Comparison of ENCODE assay signal across 11 cellular contexts in genomic region chr20:14491436-14491835, GRCh38.
A peak's percentile ranks its signal among the peaks of the same experiment; 100 is the strongest.
DNase-seq lines count a peak whose midpoint lies in the region; ATAC-seq lines count a peak whose summit lies in the region.
"Had no signal": no experiment of that assay in that cellular context is flagged by ENCODE, and none has a peak within 500 bp of the region (broad histone marks: within the 10 kb centered on the region; RNA-seq: fewer than 3 reads in every experiment).

No MANE protein-coding gene starts in this region.

- H3K4me3 Mint-ChIP-seq in activated CD4-positive, alpha-beta T cell treated with anti-CD3 and anti-CD28 coated beads, Interleukin-2, amount 10 ng/mL, durations not matched to agents 24 days and 14 days: no peak overlapping the region
- H3K4me3 Mint-ChIP-seq: CD4-positive, alpha-beta T cell had no signal

- intact Hi-C loops in activated CD4-positive, alpha-beta T cell treated with anti-CD3 and anti-CD28 coated beads, Interleukin-2, amount 10 ng/mL, durations not matched to agents 24 days and 14 days (cut with micrococcal nuclease): no loop called here

- no peak for ATAC-seq in HG02970 (IDR thresholded peaks at IDR 0.05; ENCODE audit: low FRiP score, unreplicated experiment)
- ATAC-seq: GM12878 had no signal

- DNase-seq in G401 (ENCODE audit: low spot score): peak; percentile 91
- peak; percentile 54 for DNase-seq in NCI-H1694 treated with DMSO at 0.1 percent for 48 hours (lab: John Stamatoyannopoulos, UW)
- DNase-seq in cerebellar nuclear complex (lab: John Stamatoyannopoulos, UW): peak; percentile 48 to 70
- no peak for DNase-seq in activated CD4-positive, alpha-beta T cell treated with anti-CD3 and anti-CD28 coated beads, Interleukin-2, amount 10 ng/mL, durations not matched to agents 24 days and 14 days
- DNase-seq in OCI-M1 (lab: John Stamatoyannopoulos, UW): no peak
- DNase-seq: ACHN; Caco-2; CD4-positive, alpha-beta T cell; DMS79 treated with DMSO at 0.1 percent for 48 hours had no signal

- H3K9me3 Mint-ChIP-seq in activated CD4-positive, alpha-beta T cell treated with anti-CD3 and anti-CD28 coated beads, Interleukin-2, amount 10 ng/mL, durations not matched to agents 24 days and 14 days: no peaks in the 10 kb centered on the region

- no peak overlapping the region for H3K27ac Mint-ChIP-seq in activated CD4-positive, alpha-beta T cell treated with anti-CD3 and anti-CD28 coated beads, Interleukin-2, amount 10 ng/mL, durations not matched to agents 24 days and 14 days
- H3K27ac Mint-ChIP-seq: CD4-positive, alpha-beta T cell had no signal

- no peaks in the 10 kb centered on the region for H3K4me1 Mint-ChIP-seq in activated CD4-positive, alpha-beta T cell treated with anti-CD3 and anti-CD28 coated beads, Interleukin-2, amount 10 ng/mL, durations not matched to agents 24 days and 14 days

- H3K36me3 Mint-ChIP-seq in activated CD4-positive, alpha-beta T cell treated with anti-CD3 and anti-CD28 coated beads, Interleukin-2, amount 10 ng/mL, durations not matched to agents 24 days and 14 days (ENCODE audit: low read depth): no peaks in the 10 kb centered on the region

- in situ Hi-C loops in G401 (cut with HindIII; ENCODE audit: low sequenced_read_pairs): no loop called here

- H3K27me3 Mint-ChIP-seq in activated CD4-positive, alpha-beta T cell treated with anti-CD3 and anti-CD28 coated beads, Interleukin-2, amount 10 ng/mL, durations not matched to agents 24 days and 14 days: no peaks in the 10 kb centered on the region
- H3K27me3 Mint-ChIP-seq: CD4-positive, alpha-beta T cell had no signal

Comparison
In these comparisons a context has a peak if more than half of its experiments do, and no peak if none do; other contexts are left out.
1. DNase-seq: peak in G401 (single experiment), NCI-H1694 treated with DMSO at 0.1 percent for 48 hours (single experiment) and cerebellar nuclear complex (2 of 2); none in activated CD4-positive, alpha-beta T cell treated with anti-CD3 and anti-CD28 coated beads, Interleukin-2, amount 10 ng/mL, durations not matched to agents 24 days and 14 days (single experiment) and OCI-M1 (single experiment).